In the genomic region with DNA sequence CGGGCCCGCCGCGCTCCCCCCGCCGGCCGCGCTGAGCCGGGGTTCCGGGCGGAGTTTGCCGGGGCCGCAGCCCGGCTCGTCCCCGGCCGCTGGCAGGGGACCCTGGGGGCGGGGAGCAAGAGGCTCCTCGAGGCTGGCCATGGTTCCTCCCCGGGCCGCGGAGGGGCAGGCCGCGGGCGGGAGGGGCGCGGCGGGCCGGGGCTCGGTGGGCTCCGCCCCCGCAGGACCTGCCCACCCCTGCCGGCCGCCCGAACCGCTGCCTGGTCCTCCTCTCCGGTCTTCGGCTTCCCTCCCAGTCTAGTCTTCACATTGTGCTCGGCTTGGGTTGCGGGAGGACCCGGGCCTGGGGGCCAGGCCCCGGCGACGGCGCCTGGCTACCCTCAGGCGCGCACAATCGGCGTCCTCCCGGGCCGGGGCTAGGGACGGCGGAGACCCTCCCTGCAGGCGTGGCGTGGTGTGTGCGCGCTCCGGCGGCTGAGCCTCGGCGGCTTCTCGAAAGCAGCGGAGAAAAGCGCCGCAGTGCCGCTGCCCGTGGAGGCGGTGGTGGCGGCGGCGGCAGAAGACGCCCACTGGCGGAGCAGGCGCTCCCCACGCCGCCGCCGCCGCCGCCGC, we compare ENCODE assay signal across 8 cellular contexts. TPM values are rescaled to one million over a fixed set of nuclear protein-coding genes. Genes with fewer than 3 reads are reported as not detected.
A peak's percentile ranks its signal among the peaks of the same experiment; 100 is the strongest.
DNase-seq lines count a peak whose midpoint lies in the region; ATAC-seq and TF ChIP-seq lines count a peak whose summit lies in the region.

A gene (minus strand): TSS at position 571 of the 612 bp plus-strand sequence. CDS start 430 bp downstream, at position 141.

- H3K4me3 Mint-ChIP-seq in effector memory CD8-positive, alpha-beta T cell, result peak within 1 kb of the TSS; percentile 15 to 41

- no peaks in the 10 kb centered on the region for H3K9me3 Mint-ChIP-seq in effector memory CD8-positive, alpha-beta T cell

- no peak within 1 kb of the TSS for H3K27ac Mint-ChIP-seq in effector memory CD8-positive, alpha-beta T cell

- H3K4me1 Mint-ChIP-seq in effector memory CD8-positive, alpha-beta T cell (ENCODE audit: low read depth in 2 of 2), result peaks cover 0 to 2% of the 10 kb centered on the region in 2 donors

- peak within 1 kb of the TSS; percentile 84 for H3K4me3 ChIP-seq in LNCaP clone FGC (ENCODE audit: low read depth, low read length)

- H3K36me3 Mint-ChIP-seq in effector memory CD8-positive, alpha-beta T cell (ENCODE audit: insufficient read depth), result no peaks in the 10 kb centered on the region

- peak; percentile 23; the same call in 1 of the 2 replicates for TF ChIP-seq CTCF in LNCaP clone FGC (IDR thresholded peaks at IDR 0.05; ENCODE audit: control insufficient read depth, extremely low read depth, insufficient read depth)

- peak; percentile 44 for DNase-seq in AG08396 (ENCODE audit: low spot score)
- no peak for DNase-seq in LNCaP clone FGC (ENCODE audit: low read depth)
- no peak for DNase-seq in effector memory CD8-positive, alpha-beta T cell
- DNase-seq in mesenteric fat pad (ENCODE audit: low spot score), result no peak
- no peak for DNase-seq in ureter (ENCODE audit: low spot score)
- DNase-seq in T-helper 9 cell, result no peak
- DNase-seq in NK-92 (lab: John Stamatoyannopoulos, UW; ENCODE audit: unreplicated experiment), result no peak

- H3K27me3 Mint-ChIP-seq in effector memory CD8-positive, alpha-beta T cell, result peaks cover 31 to 61% of the 10 kb centered on the region in 2 donors

- no peak for ATAC-seq in effector memory CD8-positive, alpha-beta T cell (replicated peaks)
- no peak for ATAC-seq in HG02798 (IDR thresholded peaks at IDR 0.05; ENCODE audit: poor library complexity, unreplicated experiment)

RNA-seq across cellular contexts. Expression of the gene that starts here (rescaled TPM):
- 15.6 TPM for total RNA-seq in mesenteric fat pad
- total RNA-seq in ureter, result 47.0 TPM
